8 cellular contexts compared by ENCODE assay signal in genomic region chr4:110869862-110870577, GRCh38.
A peak's percentile ranks its signal among the peaks of the same experiment; 100 is the strongest.
DNase-seq lines count a peak whose midpoint lies in the region; ATAC-seq and TF ChIP-seq lines count a peak whose summit lies in the region.

No MANE protein-coding gene starts in this region.

- POLR2A ChIA-PET in HEK293T (lab: Yijun Ruan, JAX), result no interaction called here

- DNase-seq in memory B cell (ENCODE audit: low spot score in 2 of 2) (no peak), NCI-H1105 (lab: John Stamatoyannopoulos, UW) (no peak), HUDEP-2 (lab: John Stamatoyannopoulos, UW; ENCODE audit: unreplicated experiment in 76 of 76) (no peak), HEK293T (ENCODE audit: extremely low spot score) (no peak)
- no peak for DNase-seq in activated CD8-positive, alpha-beta memory T cell treated with anti-CD3 and anti-CD28 coated beads, Interleukin-2, amount 50 U/mL, for 4 hours

- H3K9me3 Mint-ChIP-seq in memory B cell, result no peaks in the 10 kb centered on the region

- peak overlapping the region; percentile 30 for H3K4me3 Mint-ChIP-seq in memory B cell

- CTCF ChIA-PET in HEK293T (lab: Yijun Ruan, JAX), result no interaction called here

- H3K36me3 Mint-ChIP-seq in memory B cell, result no peaks in the 10 kb centered on the region

- peaks cover 14% of the 10 kb centered on the region for H3K4me1 Mint-ChIP-seq in memory B cell

- H3K27me3 Mint-ChIP-seq in memory B cell, result no peaks in the 10 kb centered on the region

- ATAC-seq in GM18511 (IDR thresholded peaks at IDR 0.05; ENCODE audit: unreplicated experiment) (peak; percentile 87), GM21737 (IDR thresholded peaks at IDR 0.05; ENCODE audit: unreplicated experiment) (peak; percentile 86), HG03565 (IDR thresholded peaks at IDR 0.05; ENCODE audit: unreplicated experiment) (peak; percentile 74), memory B cell (ENCODE audit: low read depth) (peak; percentile 63)

- peak overlapping the region; percentile 3 for H3K27ac Mint-ChIP-seq in memory B cell

TF ChIP-seq in HEK293T, 16 proteins besides CTCF, POLR2A, EP300 and RAD21:
- TF ChIP-seq ZNF384 (IDR thresholded peaks at IDR 0.05) (no peak), FOXM1 (IDR thresholded peaks at IDR 0.05; ENCODE audit: borderline replicate concordance) (no peak), FOXA1 (IDR thresholded peaks at IDR 0.05) (no peak), CTBP1 (IDR thresholded peaks at IDR 0.05; ENCODE audit: borderline replicate concordance) (no peak), BHLHE40 (IDR thresholded peaks at IDR 0.05; ENCODE audit: borderline replicate concordance) (no peak), FOXK2 (IDR thresholded peaks at IDR 0.05) (no peak), TARDBP (IDR thresholded peaks at IDR 0.05) (no peak), PKNOX1 (IDR thresholded peaks at IDR 0.05) (no peak)
